ENCODE assay signal across 1 cellular context in the genomic region with DNA sequence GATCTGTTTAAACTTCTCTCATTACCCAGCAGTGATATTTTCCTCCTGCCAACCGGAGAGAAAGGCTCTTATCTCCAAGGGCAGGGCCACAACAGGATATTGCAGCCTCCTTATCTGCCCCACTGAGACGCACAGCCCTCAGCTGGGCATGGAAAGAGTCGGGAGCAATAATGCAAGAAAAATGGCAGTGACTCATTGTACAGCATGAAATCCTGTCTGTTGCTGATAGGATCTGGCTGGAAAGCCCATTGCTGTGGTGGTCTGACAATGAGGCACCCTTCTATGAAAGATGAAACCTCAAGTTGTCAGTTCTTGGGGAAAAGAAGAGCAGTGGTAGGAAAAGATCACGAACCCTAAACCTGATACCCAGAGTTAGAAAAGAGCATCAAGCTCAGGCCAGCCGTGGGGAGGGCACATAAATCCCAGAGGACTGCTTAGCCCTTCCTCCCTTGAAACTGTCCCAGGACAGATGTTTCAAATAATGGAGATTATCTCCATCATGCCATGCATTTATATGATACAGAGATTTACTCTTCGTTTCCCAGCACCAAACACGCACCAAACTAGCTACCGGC.
TF ChIP-seq lines count a peak whose summit lies in the region.

No MANE protein-coding gene starts in this region.

TF ChIP-seq in K562, 482 proteins besides CTCF, POLR2A, EP300 and RAD21 (continued from another document and continues in another):
- TF ChIP-seq ARID4B (CRISPR knock-in tag; IDR thresholded peaks at IDR 0.05) (no peak), ZNF436 (CRISPR knock-in tag; IDR thresholded peaks at IDR 0.05) (no peak), GABPA (tag; conservative IDR thresholded peaks at IDR 0.05; ENCODE audit: low read depth) (peak; percentile 64), CBFA2T3 (IDR thresholded peaks at IDR 0.05) (peak; percentile 99), PCBP1 (IDR thresholded peaks at IDR 0.05; ENCODE audit: low read depth, low read length, poor library complexity, severe bottlenecking) (no peak), DEAF1 (CRISPR knock-in tag; IDR thresholded peaks at IDR 0.05) (no peak), RFX7 (CRISPR knock-in tag; IDR thresholded peaks at IDR 0.05) (no peak), ADNP (tag; IDR thresholded peaks at IDR 0.05) (peak; percentile 37; the same call in 1 of the 2 replicates), MCM5 (IDR thresholded peaks at IDR 0.05; ENCODE audit: low read depth) (no peak), HNRNPUL1 (IDR thresholded peaks at IDR 0.05; ENCODE audit: low read length) (no peak), RFX5 (IDR thresholded peaks at IDR 0.05; ENCODE audit: low read depth, low read length) (no peak), MCM2 (IDR thresholded peaks at IDR 0.05; ENCODE audit: low read depth) (no peak), RHOXF2B (CRISPR knock-in tag; conservative IDR thresholded peaks at IDR 0.05) (no peak), ZNF764 (CRISPR knock-in tag; IDR thresholded peaks at IDR 0.05; ENCODE audit: low read depth) (no peak), ESRRA (IDR thresholded peaks at IDR 0.05; ENCODE audit: borderline replicate concordance, low read depth) (no peak; the same call in 1 of the 2 replicates), CLOCK (CRISPR knock-in tag; IDR thresholded peaks at IDR 0.05; ENCODE audit: borderline replicate concordance) (no peak), ZNF274 (IDR thresholded peaks at IDR 0.05; ENCODE audit: borderline replicate concordance, low read depth, low read length) (no peak), OTX1 (CRISPR knock-in tag; IDR thresholded peaks at IDR 0.05) (peak; percentile 59; the same call in 1 of the 2 replicates), LEF1 (IDR thresholded peaks at IDR 0.05) (peak; percentile 89), PBX2 (CRISPR knock-in tag; IDR thresholded peaks at IDR 0.05; ENCODE audit: low read depth) (no peak), PBX2 (tag; conservative IDR thresholded peaks at IDR 0.05; ENCODE audit: low read depth) (peak; percentile 48; the same call in 1 of the 2 replicates), ETV1 (tag; conservative IDR thresholded peaks at IDR 0.05; ENCODE audit: low read depth) (peak; percentile 98), XRCC5 (IDR thresholded peaks at IDR 0.05; ENCODE audit: low read depth, low read length) (no peak), IRF2 (CRISPR knock-in tag; IDR thresholded peaks at IDR 0.05) (no peak), SMAD4 (CRISPR knock-in tag; conservative IDR thresholded peaks at IDR 0.05) (peak; percentile 100), NONO (IDR thresholded peaks at IDR 0.05; ENCODE audit: low read depth in 2 of 2, low read length in 1 of 2) (peak in 1 of 2 experiments; percentile 83; a peak in 1 of 4 replicates), KDM1A (IDR thresholded peaks at IDR 0.05) (peak; percentile 94 to 95)
- TF ChIP-seq, protein P1, sequence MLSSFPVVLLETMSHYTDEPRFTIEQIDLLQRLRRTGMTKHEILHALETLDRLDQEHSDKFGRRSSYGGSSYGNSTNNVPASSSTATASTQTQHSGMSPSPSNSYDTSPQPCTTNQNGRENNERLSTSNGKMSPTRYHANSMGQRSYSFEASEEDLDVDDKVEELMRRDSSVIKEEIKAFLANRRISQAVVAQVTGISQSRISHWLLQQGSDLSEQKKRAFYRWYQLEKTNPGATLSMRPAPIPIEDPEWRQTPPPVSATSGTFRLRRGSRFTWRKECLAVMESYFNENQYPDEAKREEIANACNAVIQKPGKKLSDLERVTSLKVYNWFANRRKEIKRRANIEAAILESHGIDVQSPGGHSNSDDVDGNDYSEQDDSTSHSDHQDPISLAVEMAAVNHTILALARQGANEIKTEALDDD (IDR thresholded peaks at IDR 0.05), result peak; percentile 70; the same call in 1 of the 2 replicates
- TF ChIP-seq, protein P2, sequence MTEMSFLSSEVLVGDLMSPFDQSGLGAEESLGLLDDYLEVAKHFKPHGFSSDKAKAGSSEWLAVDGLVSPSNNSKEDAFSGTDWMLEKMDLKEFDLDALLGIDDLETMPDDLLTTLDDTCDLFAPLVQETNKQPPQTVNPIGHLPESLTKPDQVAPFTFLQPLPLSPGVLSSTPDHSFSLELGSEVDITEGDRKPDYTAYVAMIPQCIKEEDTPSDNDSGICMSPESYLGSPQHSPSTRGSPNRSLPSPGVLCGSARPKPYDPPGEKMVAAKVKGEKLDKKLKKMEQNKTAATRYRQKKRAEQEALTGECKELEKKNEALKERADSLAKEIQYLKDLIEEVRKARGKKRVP (CRISPR knock-in tag; IDR thresholded peaks at IDR 0.05), result peak; percentile 62; the same call in 1 of the 2 replicates
- TF ChIP-seq, protein P3, sequence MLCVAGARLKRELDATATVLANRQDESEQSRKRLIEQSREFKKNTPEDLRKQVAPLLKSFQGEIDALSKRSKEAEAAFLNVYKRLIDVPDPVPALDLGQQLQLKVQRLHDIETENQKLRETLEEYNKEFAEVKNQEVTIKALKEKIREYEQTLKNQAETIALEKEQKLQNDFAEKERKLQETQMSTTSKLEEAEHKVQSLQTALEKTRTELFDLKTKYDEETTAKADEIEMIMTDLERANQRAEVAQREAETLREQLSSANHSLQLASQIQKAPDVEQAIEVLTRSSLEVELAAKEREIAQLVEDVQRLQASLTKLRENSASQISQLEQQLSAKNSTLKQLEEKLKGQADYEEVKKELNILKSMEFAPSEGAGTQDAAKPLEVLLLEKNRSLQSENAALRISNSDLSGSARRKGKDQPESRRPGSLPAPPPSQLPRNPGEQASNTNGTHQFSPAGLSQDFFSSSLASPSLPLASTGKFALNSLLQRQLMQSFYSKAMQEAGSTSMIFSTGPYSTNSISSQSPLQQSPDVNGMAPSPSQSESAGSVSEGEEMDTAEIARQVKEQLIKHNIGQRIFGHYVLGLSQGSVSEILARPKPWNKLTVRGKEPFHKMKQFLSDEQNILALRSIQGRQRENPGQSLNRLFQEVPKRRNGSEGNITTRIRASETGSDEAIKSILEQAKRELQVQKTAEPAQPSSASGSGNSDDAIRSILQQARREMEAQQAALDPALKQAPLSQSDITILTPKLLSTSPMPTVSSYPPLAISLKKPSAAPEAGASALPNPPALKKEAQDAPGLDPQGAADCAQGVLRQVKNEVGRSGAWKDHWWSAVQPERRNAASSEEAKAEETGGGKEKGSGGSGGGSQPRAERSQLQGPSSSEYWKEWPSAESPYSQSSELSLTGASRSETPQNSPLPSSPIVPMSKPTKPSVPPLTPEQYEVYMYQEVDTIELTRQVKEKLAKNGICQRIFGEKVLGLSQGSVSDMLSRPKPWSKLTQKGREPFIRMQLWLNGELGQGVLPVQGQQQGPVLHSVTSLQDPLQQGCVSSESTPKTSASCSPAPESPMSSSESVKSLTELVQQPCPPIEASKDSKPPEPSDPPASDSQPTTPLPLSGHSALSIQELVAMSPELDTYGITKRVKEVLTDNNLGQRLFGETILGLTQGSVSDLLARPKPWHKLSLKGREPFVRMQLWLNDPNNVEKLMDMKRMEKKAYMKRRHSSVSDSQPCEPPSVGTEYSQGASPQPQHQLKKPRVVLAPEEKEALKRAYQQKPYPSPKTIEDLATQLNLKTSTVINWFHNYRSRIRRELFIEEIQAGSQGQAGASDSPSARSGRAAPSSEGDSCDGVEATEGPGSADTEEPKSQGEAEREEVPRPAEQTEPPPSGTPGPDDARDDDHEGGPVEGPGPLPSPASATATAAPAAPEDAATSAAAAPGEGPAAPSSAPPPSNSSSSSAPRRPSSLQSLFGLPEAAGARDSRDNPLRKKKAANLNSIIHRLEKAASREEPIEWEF (CRISPR knock-in tag; IDR thresholded peaks at IDR 0.05), result no peak
- TF ChIP-seq, protein P4, sequence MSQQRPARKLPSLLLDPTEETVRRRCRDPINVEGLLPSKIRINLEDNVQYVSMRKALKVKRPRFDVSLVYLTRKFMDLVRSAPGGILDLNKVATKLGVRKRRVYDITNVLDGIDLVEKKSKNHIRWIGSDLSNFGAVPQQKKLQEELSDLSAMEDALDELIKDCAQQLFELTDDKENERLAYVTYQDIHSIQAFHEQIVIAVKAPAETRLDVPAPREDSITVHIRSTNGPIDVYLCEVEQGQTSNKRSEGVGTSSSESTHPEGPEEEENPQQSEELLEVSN (IDR thresholded peaks at IDR 0.05; ENCODE audit: borderline replicate concordance in 1 of 2, extremely low read depth in 1 of 2, insufficient read depth in 1 of 2, insufficient read length in 1 of 2, low read depth in 1 of 2, low read length in 1 of 2, poor library complexity in 1 of 2, severe bottlenecking in 1 of 2), result no peak
- TF ChIP-seq, protein P5, sequence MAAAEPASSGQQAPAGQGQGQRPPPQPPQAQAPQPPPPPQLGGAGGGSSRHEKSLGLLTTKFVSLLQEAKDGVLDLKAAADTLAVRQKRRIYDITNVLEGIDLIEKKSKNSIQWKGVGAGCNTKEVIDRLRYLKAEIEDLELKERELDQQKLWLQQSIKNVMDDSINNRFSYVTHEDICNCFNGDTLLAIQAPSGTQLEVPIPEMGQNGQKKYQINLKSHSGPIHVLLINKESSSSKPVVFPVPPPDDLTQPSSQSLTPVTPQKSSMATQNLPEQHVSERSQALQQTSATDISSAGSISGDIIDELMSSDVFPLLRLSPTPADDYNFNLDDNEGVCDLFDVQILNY (CRISPR knock-in tag; IDR thresholded peaks at IDR 0.05), result no peak
